21 cellular contexts compared by ENCODE assay signal in the genomic region with DNA sequence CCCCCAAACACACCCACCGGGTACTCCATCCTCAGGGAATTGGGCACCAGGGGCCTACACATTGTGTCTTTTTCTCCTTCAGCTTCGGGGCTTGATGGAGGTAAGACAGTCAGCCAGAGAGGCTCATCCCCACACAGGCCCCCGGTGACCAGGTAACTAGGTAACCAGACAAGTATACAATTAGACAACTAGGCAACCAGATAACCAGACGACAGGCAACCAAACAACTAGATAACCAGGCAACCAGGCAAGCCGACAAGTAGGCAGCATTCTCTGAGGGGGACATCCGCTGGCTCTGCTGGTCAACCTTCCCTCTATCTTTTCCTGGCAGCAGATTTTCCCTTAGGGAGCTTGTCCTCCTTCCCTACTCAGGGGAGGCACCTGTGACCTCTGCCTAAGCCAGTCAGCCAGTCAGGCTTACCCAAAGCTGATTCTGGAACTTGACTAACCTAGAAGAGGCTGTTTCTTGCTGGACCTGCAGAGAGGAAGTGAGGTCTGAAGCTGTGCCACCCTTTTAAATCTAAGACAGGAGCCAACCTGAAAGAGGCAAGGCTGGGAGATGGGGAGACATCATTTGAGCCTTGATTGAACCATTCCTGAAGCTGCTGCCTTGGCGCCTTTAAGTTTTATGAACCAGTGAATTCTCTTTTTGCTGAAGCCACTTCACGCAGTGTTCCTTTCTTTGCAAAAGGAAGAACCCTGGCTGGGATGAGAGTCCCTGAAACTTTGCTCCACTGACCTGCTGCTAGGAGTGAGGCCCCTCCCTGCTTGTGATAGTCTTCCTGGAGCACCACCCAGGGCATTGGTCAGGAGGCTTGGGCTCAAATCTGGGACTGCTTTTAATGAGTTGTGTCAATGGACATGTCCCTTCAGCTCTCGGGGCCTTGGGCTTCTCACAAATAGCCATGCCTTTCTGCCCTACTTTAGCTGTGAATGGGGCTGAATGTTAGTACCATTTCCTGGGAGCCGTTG. TPM values are rescaled to one million over a fixed set of nuclear protein-coding genes. Genes with fewer than 3 reads are reported as not detected.
A peak's percentile ranks its signal among the peaks of the same experiment; 100 is the strongest.
DNase-seq lines count a peak whose midpoint lies in the region; ATAC-seq, FAIRE-seq and TF ChIP-seq lines count a peak whose summit lies in the region.
"Had no signal": no experiment of that assay in that cellular context is flagged by ENCODE, and none has a peak within 500 bp of the region (broad histone marks: within the 10 kb centered on the region; RNA-seq: fewer than 3 reads in every experiment).

No MANE protein-coding gene starts in this region.

- no peaks in the 10 kb centered on the region for H4K20me1 ChIP-seq in GM23338 (replicated peaks; ENCODE audit: insufficient read depth)

- H3K9me3 ChIP-seq in mucosa of descending colon: no peaks in the 10 kb centered on the region
- H3K9me3 ChIP-seq: body of pancreas, testis had no signal

- H3K27me3 Mint-ChIP-seq in activated CD8-positive, alpha-beta T cell treated with anti-CD3 and anti-CD28 coated beads for 36 hours: peaks cover 8% of the 10 kb centered on the region
- H3K27me3 Mint-ChIP-seq in activated CD8-positive, alpha-beta T cell treated with anti-CD3 and anti-CD28 coated beads, Interleukin-2, amount 10 ng/mL, durations not matched to agents 7 days and 5 days (ENCODE audit: low read depth): peaks cover 2% of the 10 kb centered on the region
- H3K27me3 Mint-ChIP-seq in GM23338 (ENCODE audit: insufficient read depth, low read depth, poor library complexity): peaks cover 4% of the 10 kb centered on the region

- no peak for ATAC-seq in activated CD8-positive, alpha-beta T cell treated with anti-CD3 and anti-CD28 coated beads for 36 hours
- ATAC-seq in activated CD8-positive, alpha-beta T cell treated with anti-CD3 and anti-CD28 coated beads, Interleukin-2, amount 10 ng/mL, durations not matched to agents 7 days and 5 days: no peak
- no peak for ATAC-seq in GM23338
- ATAC-seq in mucosa of descending colon: peak; percentile 64
- ATAC-seq in HG02798 (IDR thresholded peaks at IDR 0.05; ENCODE audit: poor library complexity, unreplicated experiment): no peak
- ATAC-seq: activated naive CD8-positive, alpha-beta T cell treated with anti-CD3 and anti-CD28 coated beads, Interleukin-2, amount 50 U/mL, for 24 hours had no signal

- intact Hi-C loops in activated CD8-positive, alpha-beta T cell treated with anti-CD3 and anti-CD28 coated beads for 36 hours (cut with micrococcal nuclease): loop anchor here (5.0 kb wide), 1 partner anchor 41 kb away; no protein-coding TSS in a partner anchor
- intact Hi-C loops in mucosa of descending colon (cut with DNase I, micrococcal nuclease): no loop called here

- CTCF ChIA-PET in activated CD8-positive, alpha-beta T cell treated with anti-CD3 and anti-CD28 coated beads for 36 hours (lab: Charles Lee): no interaction called here
- CTCF ChIA-PET in activated CD8-positive, alpha-beta T cell treated with anti-CD3 and anti-CD28 coated beads, Interleukin-2, amount 10 ng/mL, durations not matched to agents 7 days and 5 days (lab: Charles Lee): interaction anchor here (1.7 to 2.6 kb wide), 4 partner anchors 11 to 479 kb away, joined by 5 to 6 read pairs (median 6); no protein-coding TSS in a partner anchor
- CTCF ChIA-PET in RWPE1 (lab: Yijun Ruan, JAX): interaction anchor here (0.6 to 1.7 kb wide), 6 partner anchors 33 to 572 kb away, joined by 3 to 5 read pairs (median 3); no protein-coding TSS in a partner anchor

- no peaks in the 10 kb centered on the region for H3K9me3 Mint-ChIP-seq in activated CD8-positive, alpha-beta T cell treated with anti-CD3 and anti-CD28 coated beads for 36 hours
- H3K9me3 Mint-ChIP-seq in activated CD8-positive, alpha-beta T cell treated with anti-CD3 and anti-CD28 coated beads, Interleukin-2, amount 10 ng/mL, durations not matched to agents 7 days and 5 days (ENCODE audit: insufficient read depth): no peaks in the 10 kb centered on the region
- H3K9me3 Mint-ChIP-seq in GM23338: no peaks in the 10 kb centered on the region
- H3K9me3 Mint-ChIP-seq: activated naive CD8-positive, alpha-beta T cell treated with anti-CD3 and anti-CD28 coated beads, Interleukin-2, amount 50 U/mL, for 24 hours; T-helper 1 cell treated with Interleukin-12 subunit alpha and Interleukin-12 subunit beta and Interleukin-4 antibody, amounts not matched to agents 30 μg/mL and 1 μg/mL, for 36 hours had no signal

- no peaks in the 10 kb centered on the region for H3K36me3 Mint-ChIP-seq in activated CD8-positive, alpha-beta T cell treated with anti-CD3 and anti-CD28 coated beads for 36 hours (ENCODE audit: low read depth)
- no peaks in the 10 kb centered on the region for H3K36me3 Mint-ChIP-seq in activated CD8-positive, alpha-beta T cell treated with anti-CD3 and anti-CD28 coated beads, Interleukin-2, amount 10 ng/mL, durations not matched to agents 7 days and 5 days (ENCODE audit: low read depth)
- no peaks in the 10 kb centered on the region for H3K36me3 Mint-ChIP-seq in GM23338 (ENCODE audit: low read depth)

- H3K36me3 ChIP-seq in GM23338 (ENCODE audit: insufficient read depth) (no peaks in the 10 kb centered on the region), mucosa of descending colon (ENCODE audit: low read depth) (no peaks in the 10 kb centered on the region)
- H3K36me3 ChIP-seq: WERI-Rb-1 had no signal

- H3K4me3 Mint-ChIP-seq in activated CD8-positive, alpha-beta T cell treated with anti-CD3 and anti-CD28 coated beads for 36 hours: no peak overlapping the region
- no peak overlapping the region for H3K4me3 Mint-ChIP-seq in activated CD8-positive, alpha-beta T cell treated with anti-CD3 and anti-CD28 coated beads, Interleukin-2, amount 10 ng/mL, durations not matched to agents 7 days and 5 days
- no peak overlapping the region for H3K4me3 Mint-ChIP-seq in GM23338
- H3K4me3 Mint-ChIP-seq: activated naive CD8-positive, alpha-beta T cell treated with anti-CD3 and anti-CD28 coated beads, Interleukin-2, amount 50 U/mL, for 24 hours; T-helper 1 cell treated with Interleukin-12 subunit alpha and Interleukin-12 subunit beta and Interleukin-4 antibody, amounts not matched to agents 30 μg/mL and 1 μg/mL, for 36 hours had no signal

- POLR2A ChIA-PET in activated CD8-positive, alpha-beta T cell treated with anti-CD3 and anti-CD28 coated beads for 36 hours (lab: Charles Lee): interaction anchor here (1.1 kb wide), 1 partner anchor 12 kb away, joined by 3 read pairs; no protein-coding TSS in a partner anchor
- POLR2A ChIA-PET in activated CD8-positive, alpha-beta T cell treated with anti-CD3 and anti-CD28 coated beads, Interleukin-2, amount 10 ng/mL, durations not matched to agents 7 days and 5 days (lab: Charles Lee): no interaction called here
- POLR2A ChIA-PET in RWPE1 (lab: Yijun Ruan, JAX; ENCODE audit: low non-redundant PET): no interaction called here

- no peaks in the 10 kb centered on the region for H3F3A ChIP-seq in GM23338 (replicated peaks; ENCODE audit: low read depth)

- H3K4me1 ChIP-seq in GM23338 (ENCODE audit: insufficient read depth) (no peaks in the 10 kb centered on the region), mucosa of descending colon (ENCODE audit: low read depth) (peaks cover 6% of the 10 kb centered on the region)
- H3K4me1 ChIP-seq: body of pancreas had no signal

- no peak for TF ChIP-seq POLR2A in GM12892 (IDR thresholded peaks at IDR 0.05; ENCODE audit: low read depth, low read length)

- no peak for FAIRE-seq in GM12892 (lab: Jason Lieb, UNC)
- FAIRE-seq: kidney had no signal

- no peaks in the 10 kb centered on the region for H3K27me3 ChIP-seq in GM23338 (ENCODE audit: insufficient read depth)
- H3K27me3 ChIP-seq: body of pancreas, testis had no signal

- no peak overlapping the region for H3K4me3 ChIP-seq in GM23338
- H3K4me3 ChIP-seq in mucosa of descending colon: no peak overlapping the region
- H3K4me3 ChIP-seq: body of pancreas, GM23248, testis had no signal

- no peaks in the 10 kb centered on the region for H3K79me2 ChIP-seq in GM23338 (replicated peaks; ENCODE audit: insufficient read depth)

- peak overlapping the region; percentile 49 for H3K27ac Mint-ChIP-seq in activated CD8-positive, alpha-beta T cell treated with anti-CD3 and anti-CD28 coated beads for 36 hours
- H3K27ac Mint-ChIP-seq in activated CD8-positive, alpha-beta T cell treated with anti-CD3 and anti-CD28 coated beads, Interleukin-2, amount 10 ng/mL, durations not matched to agents 7 days and 5 days: no peak overlapping the region
- no peak overlapping the region for H3K27ac Mint-ChIP-seq in GM23338
- H3K27ac Mint-ChIP-seq: activated naive CD8-positive, alpha-beta T cell treated with anti-CD3 and anti-CD28 coated beads, Interleukin-2, amount 50 U/mL, for 24 hours; T-helper 1 cell treated with Interleukin-12 subunit alpha and Interleukin-12 subunit beta and Interleukin-4 antibody, amounts not matched to agents 30 μg/mL and 1 μg/mL, for 36 hours had no signal

- no peak overlapping the region for H3K4me2 ChIP-seq in GM23338

- TF ChIP-seq CTCF in activated CD8-positive, alpha-beta T cell treated with anti-CD3 and anti-CD28 coated beads for 36 hours (IDR thresholded peaks at IDR 0.05): no peak
- TF ChIP-seq CTCF in GM23338 (conservative IDR thresholded peaks at IDR 0.05; ENCODE audit: low read depth in 2 of 2) (no peak), RWPE1 (conservative IDR thresholded peaks at IDR 0.05; ENCODE audit: low read depth) (no peak), mucosa of descending colon (IDR thresholded peaks at IDR 0.05) (no peak)

- no peaks in the 10 kb centered on the region for H3K9me2 ChIP-seq in GM23338 (ENCODE audit: insufficient read depth)

- H3K4me1 Mint-ChIP-seq in activated CD8-positive, alpha-beta T cell treated with anti-CD3 and anti-CD28 coated beads for 36 hours (ENCODE audit: low read depth): peaks cover 30% of the 10 kb centered on the region
- H3K4me1 Mint-ChIP-seq in activated CD8-positive, alpha-beta T cell treated with anti-CD3 and anti-CD28 coated beads, Interleukin-2, amount 10 ng/mL, durations not matched to agents 7 days and 5 days (ENCODE audit: low read depth): peaks cover 31% of the 10 kb centered on the region
- peaks cover 22% of the 10 kb centered on the region for H3K4me1 Mint-ChIP-seq in GM23338

- DNase-seq in activated CD8-positive, alpha-beta T cell treated with anti-CD3 and anti-CD28 coated beads for 36 hours: no peak
- DNase-seq in activated CD8-positive, alpha-beta T cell treated with anti-CD3 and anti-CD28 coated beads, Interleukin-2, amount 10 ng/mL, durations not matched to agents 7 days and 5 days: no peak
- no peak for DNase-seq in GM23338 (ENCODE audit: low spot score)
- DNase-seq in RWPE1 (ENCODE audit: low spot score): no peak
- no peak for DNase-seq in mucosa of descending colon
- DNase-seq in GM12892 (ENCODE audit: insufficient read length): no peak
- DNase-seq in substantia nigra (lab: John Stamatoyannopoulos, UW): no peak
- DNase-seq: activated CD4-positive, alpha-beta T cell treated with anti-CD3 and anti-CD28 coated beads, Interleukin-2, amount 50 U/mL, for 48 hours; activated naive CD8-positive, alpha-beta T cell treated with anti-CD3 and anti-CD28 coated beads, Interleukin-2, amount 50 U/mL, for 24 hours; Karpas-422; kidney; NCI-H1436; NCI-H526; occipital lobe; SIG-M5; WERI-Rb-1 had no signal

- H2AFZ ChIP-seq in GM23338: 0 out of 2 replicates have a peak overlapping the region, but pooled peaks have one; percentile 14
- H2AFZ ChIP-seq: GM23248 had no signal

- H3K27ac ChIP-seq in GM23338 (ENCODE audit: low read depth) (no peak overlapping the region), RWPE1 (peak overlapping the region; percentile 76), substantia nigra (ENCODE audit: low read depth, low read length, poor library complexity, severe bottlenecking) (no peak overlapping the region)
- H3K27ac ChIP-seq: GM23248, testis, WERI-Rb-1 had no signal

RNA-seq across cellular contexts. Expression of gene SMOX, which starts 36.9 kb away (rescaled TPM):
- total RNA-seq in activated CD8-positive, alpha-beta T cell treated with anti-CD3 and anti-CD28 coated beads for 36 hours: 1 to 10 TPM; 7.0 to 8.4 TPM
- total RNA-seq in activated CD8-positive, alpha-beta T cell treated with anti-CD3 and anti-CD28 coated beads, Interleukin-2, amount 10 ng/mL, durations not matched to agents 7 days and 5 days: 1 to 10 TPM; 1.3 to 1.7 TPM
- 4.8 and 7.9 TPM in 2 replicates for total RNA-seq in GM23338 (2014; rRNA removed; shearing (Covaris generic))
- polyA plus RNA-seq in GM23338 (2016; fragmentation: Nextera tagmentation; extraction: Ambion mirVana): 7.0 and 7.9 TPM in 2 replicates
- total RNA-seq in mucosa of descending colon: 10 to 100 TPM in 1 of 3 donors, 1 to 10 TPM in 2; 2.0 to 10.8 (median 4.5) TPM
- polyA plus RNA-seq in GM12892 (2012; ENCODE audit: missing spikeins): not detected
